11 cellular contexts compared by ENCODE assay signal in genomic region chr12:31773867-31774266, GRCh38. TPM values are rescaled to one million over a fixed set of nuclear protein-coding genes. Genes with fewer than 3 reads are reported as not detected.
DNase-seq lines count a peak whose midpoint lies in the region; ATAC-seq, FAIRE-seq and TF ChIP-seq lines count a peak whose summit lies in the region.
"Had no signal": no experiment of that assay in that cellular context is flagged by ENCODE, and none has a peak within 500 bp of the region (broad histone marks: within the 10 kb centered on the region; RNA-seq: fewer than 3 reads in every experiment).

No MANE protein-coding gene starts in this region.

- peak overlapping the region; percentile 33 for H4K91ac ChIP-seq in neuronal stem cell (ENCODE audit: low read depth, low read length, poor library complexity)

- no peak overlapping the region for H3K18ac ChIP-seq in neuronal stem cell (ENCODE audit: low read length)

- FAIRE-seq in astrocyte (lab: Jason Lieb, UNC) = no peak

- no peaks in the 10 kb centered on the region for H3K36me3 Mint-ChIP-seq in astrocyte (ENCODE audit: low read depth, unreplicated experiment)

- H3K4me2 ChIP-seq in astrocyte (ENCODE audit: low read length) (no peak overlapping the region), neuronal stem cell (ENCODE audit: insufficient read depth, low read length, poor library complexity, severe bottlenecking) (no peak overlapping the region)

- peaks cover 2% of the 10 kb centered on the region for H3K9me3 Mint-ChIP-seq in astrocyte (ENCODE audit: unreplicated experiment)
- H3K9me3 Mint-ChIP-seq: neural crest cell; T-helper 1 cell treated with Interleukin-12 subunit alpha and Interleukin-12 subunit beta and Interleukin-4 antibody, amounts not matched to agents 30 μg/mL and 1 μg/mL, for 36 hours had no signal

- H2AFZ ChIP-seq in astrocyte (ENCODE audit: low read depth, low read length) = no peak overlapping the region
- H2AFZ ChIP-seq in neuronal stem cell (ENCODE audit: low read length) = no peak overlapping the region

- ATAC-seq in GM18868 (IDR thresholded peaks at IDR 0.05; ENCODE audit: unreplicated experiment) (peak; percentile 84), HG02798 (IDR thresholded peaks at IDR 0.05; ENCODE audit: poor library complexity, unreplicated experiment) (peak; percentile 56)

- peaks cover 14% of the 10 kb centered on the region for H3K4me1 Mint-ChIP-seq in astrocyte (ENCODE audit: low read depth, unreplicated experiment)

- DNase-seq in astrocyte (ENCODE audit: low read depth) = peak; percentile 14
- DNase-seq in neuronal stem cell (ENCODE audit: low spot score) = no peak
- DNase-seq in T-helper 9 cell = no peak
- no peak for DNase-seq in COLO829 (ENCODE audit: low spot score)
- DNase-seq in activated CD4-positive, CD25-positive, alpha-beta regulatory T cell treated with anti-CD3 and anti-CD28 coated beads, Interleukin-2, amount 50 U/mL, for 72 hours = no peak
- DNase-seq: activated effector memory CD4-positive, alpha-beta T cell treated with Interleukin-2 at 50 U/mL for 16 hours; NCI-H2081 had no signal

- H3K79me2 ChIP-seq in astrocyte (ENCODE audit: insufficient read depth, low read length) = no peaks in the 10 kb centered on the region

- no peak overlapping the region for H2BK15ac ChIP-seq in neuronal stem cell (ENCODE audit: low read length)

- no peak overlapping the region for H3K27ac ChIP-seq in astrocyte (ENCODE audit: low read depth, low read length)
- no peak overlapping the region for H3K27ac ChIP-seq in neuronal stem cell (replicated peaks; ENCODE audit: low read length)

- TF ChIP-seq CTCF in astrocyte (IDR thresholded peaks at IDR 0.05; ENCODE audit: insufficient read depth, low read depth, low read length) = no peak

- H3K27me3 Mint-ChIP-seq in astrocyte (ENCODE audit: low read depth, unreplicated experiment) = no peaks in the 10 kb centered on the region

- no peak overlapping the region for H2BK12ac ChIP-seq in neuronal stem cell (ENCODE audit: low read length)

- H4K8ac ChIP-seq in neuronal stem cell (ENCODE audit: low read depth, low read length) = no peak overlapping the region

- H3K4me3 ChIP-seq in astrocyte (ENCODE audit: insufficient read depth, low read depth, low read length) (no peak overlapping the region), neuronal stem cell (ENCODE audit: low read length in 2 of 2) (no peak overlapping the region)

- no peak overlapping the region for H3K4ac ChIP-seq in neuronal stem cell (ENCODE audit: low read length)

- no peaks in the 10 kb centered on the region for H3K36me3 ChIP-seq in astrocyte (ENCODE audit: insufficient read depth, low read length)
- H3K36me3 ChIP-seq in neuronal stem cell (replicated peaks in 1 of 2; ENCODE audit: control insufficient read depth in 2 of 2, insufficient read depth in 2 of 2, low read length in 2 of 2) = no peaks in the 10 kb centered on the region

- no peaks in the 10 kb centered on the region for H3K79me1 ChIP-seq in neuronal stem cell (ENCODE audit: low read depth, low read length)

- H3K23ac ChIP-seq in neuronal stem cell (ENCODE audit: low read depth, low read length, poor library complexity) = no peak overlapping the region

- H3K4me1 ChIP-seq in astrocyte (ENCODE audit: insufficient read depth, low read length) = no peaks in the 10 kb centered on the region
- peaks cover 0 to 4% of the 10 kb centered on the region in 2 donors for H3K4me1 ChIP-seq in neuronal stem cell (ENCODE audit: control insufficient read depth in 2 of 2, insufficient read depth in 1 of 2, low read depth in 1 of 2, low read length in 2 of 2)

- H3K27me3 ChIP-seq in astrocyte (ENCODE audit: insufficient read depth, low read length) (no peaks in the 10 kb centered on the region), neuronal stem cell (ENCODE audit: control insufficient read depth in 3 of 3, insufficient read depth in 3 of 3, low read depth in 1 of 3, low read length in 3 of 3) (no peaks in the 10 kb centered on the region)

- H3K9me3 ChIP-seq in astrocyte (ENCODE audit: insufficient read depth, low read depth, low read length) (no peaks in the 10 kb centered on the region), neuronal stem cell (replicated peaks in 1 of 2; ENCODE audit: control insufficient read depth in 2 of 2, insufficient read depth in 1 of 2, low read depth in 1 of 2, low read length in 2 of 2) (no peaks in the 10 kb centered on the region)

- no peak overlapping the region for H2AK5ac ChIP-seq in neuronal stem cell (ENCODE audit: low read depth, low read length)

- no peak overlapping the region for H3K27ac Mint-ChIP-seq in astrocyte (ENCODE audit: unreplicated experiment)
- H3K27ac Mint-ChIP-seq: T-helper 1 cell treated with Interleukin-12 subunit alpha and Interleukin-12 subunit beta and Interleukin-4 antibody, amounts not matched to agents 30 μg/mL and 1 μg/mL, for 36 hours had no signal

- H2BK120ac ChIP-seq in neuronal stem cell (ENCODE audit: low read depth, low read length) = no peak overlapping the region

- no CpG with 5 or more reads among the region's 2 CpGs for WGBS in neuronal stem cell (ENCODE audit: extremely low coverage in 2 of 2, insufficient read length in 2 of 2, insufficient replicate concordance in 1 of 2), 2 donors

- H4K20me1 ChIP-seq in astrocyte (ENCODE audit: insufficient read depth, low read length) = no peaks in the 10 kb centered on the region

- H3K9ac ChIP-seq in astrocyte (ENCODE audit: low read length) (no peak overlapping the region), neuronal stem cell (ENCODE audit: low read depth, low read length, poor library complexity) (peak overlapping the region; percentile 22)

- no peak overlapping the region for H2BK5ac ChIP-seq in neuronal stem cell (ENCODE audit: low read length)

- no peak overlapping the region for H3K4me3 Mint-ChIP-seq in astrocyte (ENCODE audit: unreplicated experiment)
- H3K4me3 Mint-ChIP-seq: neural crest cell; T-helper 1 cell treated with Interleukin-12 subunit alpha and Interleukin-12 subunit beta and Interleukin-4 antibody, amounts not matched to agents 30 μg/mL and 1 μg/mL, for 36 hours had no signal

- no peak overlapping the region for H3K14ac ChIP-seq in neuronal stem cell (ENCODE audit: low read length)

RNA-seq across cellular contexts. Expression of gene AMN1, which starts 45.0 kb away (rescaled TPM):
- total RNA-seq in astrocyte = 3.6 and 3.9 TPM in 2 replicates
- polyA plus RNA-seq in neuronal stem cell (2013, experiment 1 of 2) = 13.1 TPM
- polyA plus RNA-seq in neuronal stem cell (2013, experiment 2 of 2) = 12.6 TPM
